ENCODE assay signal across 8 cellular contexts in the genomic region with DNA sequence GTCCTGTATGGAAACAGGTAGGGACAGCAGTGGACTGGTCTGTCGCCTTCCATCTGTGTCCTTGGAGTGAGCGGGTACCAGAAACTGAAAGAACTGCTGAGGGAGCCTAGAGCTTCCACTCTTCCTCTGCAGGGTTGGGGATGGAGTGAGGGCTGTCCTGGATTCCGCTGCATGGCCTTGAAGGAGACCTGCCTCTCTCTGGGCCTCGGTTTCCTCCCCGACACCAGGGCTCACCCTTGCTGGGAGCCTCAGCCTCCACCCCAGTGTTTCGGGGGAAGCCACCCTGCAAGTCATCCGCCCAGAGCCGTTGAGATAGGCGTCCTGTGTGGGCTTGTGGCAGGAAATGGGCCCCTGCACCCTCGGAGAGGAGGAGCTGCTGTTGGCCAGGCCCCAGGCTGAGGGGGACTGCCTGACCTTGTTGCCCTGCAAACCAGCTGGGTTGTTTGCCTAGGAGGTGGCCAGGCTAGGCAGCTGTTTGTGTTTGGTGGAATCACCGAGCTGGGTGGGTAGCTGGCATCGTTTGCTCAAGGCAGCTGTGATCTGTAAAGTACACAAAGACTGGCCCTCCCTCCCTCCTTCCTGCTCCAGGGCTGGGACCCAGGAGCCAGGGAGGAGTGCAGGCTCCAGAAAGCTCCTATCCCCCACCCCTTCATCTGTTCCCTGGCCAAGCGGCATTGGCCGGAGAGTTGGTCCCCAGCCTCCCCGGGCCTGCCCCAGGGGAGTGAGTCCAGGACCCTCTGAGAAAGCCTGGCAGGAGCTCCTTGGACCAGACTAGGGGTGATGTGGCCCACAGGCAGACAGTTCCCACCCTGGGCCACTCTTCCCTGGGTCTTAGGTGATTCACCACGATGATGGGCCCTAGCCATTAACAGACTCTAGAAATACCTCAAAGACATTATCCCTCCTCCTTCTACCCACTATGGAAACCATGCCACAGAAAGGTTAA. TPM values are rescaled to one million over a fixed set of nuclear protein-coding genes. Genes with fewer than 3 reads are reported as not detected.
DNase-seq lines count a peak whose midpoint lies in the region; ATAC-seq and TF ChIP-seq lines count a peak whose summit lies in the region.

No MANE protein-coding gene starts in this region.

- peak overlapping the region; percentile 96 for H3K27ac Mint-ChIP-seq in activated naive CD4-positive, alpha-beta T cell treated with anti-CD3 and anti-CD28 coated beads, Interleukin-2, amount 10 ng/mL, durations not matched to agents 7 days and 5 days
- H3K27ac Mint-ChIP-seq in type B pancreatic cell, result peak overlapping the region; percentile 57

- DNase-seq in GM12864 (ENCODE audit: low read depth) (peak; percentile 41), SJSA1 (ENCODE audit: low read depth in 1 of 2, low spot score in 2 of 2) (peak; percentile 90 to 94), type B pancreatic cell (ENCODE audit: extremely low spot score, unreplicated experiment) (no peak), hepatic stellate cell (ENCODE audit: low spot score) (no peak), hippocampal formation (lab: John Stamatoyannopoulos, UW) (no peak)
- DNase-seq in activated naive CD4-positive, alpha-beta T cell treated with anti-CD3 and anti-CD28 coated beads, Interleukin-2, amount 10 ng/mL, durations not matched to agents 7 days and 5 days, result peak; percentile 90

- H3K9me3 Mint-ChIP-seq in activated naive CD4-positive, alpha-beta T cell treated with anti-CD3 and anti-CD28 coated beads, Interleukin-2, amount 10 ng/mL, durations not matched to agents 7 days and 5 days, result no peaks in the 10 kb centered on the region
- no peaks in the 10 kb centered on the region for H3K9me3 Mint-ChIP-seq in type B pancreatic cell

- peaks cover 75% of the 10 kb centered on the region for H3K4me1 Mint-ChIP-seq in activated naive CD4-positive, alpha-beta T cell treated with anti-CD3 and anti-CD28 coated beads, Interleukin-2, amount 10 ng/mL, durations not matched to agents 7 days and 5 days
- H3K4me1 Mint-ChIP-seq in type B pancreatic cell (ENCODE audit: unreplicated experiment), result peaks cover 11% of the 10 kb centered on the region

- H3K4me3 Mint-ChIP-seq in activated naive CD4-positive, alpha-beta T cell treated with anti-CD3 and anti-CD28 coated beads, Interleukin-2, amount 10 ng/mL, durations not matched to agents 7 days and 5 days, result peak overlapping the region; percentile 92
- H3K4me3 Mint-ChIP-seq in type B pancreatic cell, result peak overlapping the region; percentile 76

- H3K27ac ChIP-seq in SJSA1, result peak overlapping the region; percentile 21

- H3K36me3 Mint-ChIP-seq in activated naive CD4-positive, alpha-beta T cell treated with anti-CD3 and anti-CD28 coated beads, Interleukin-2, amount 10 ng/mL, durations not matched to agents 7 days and 5 days, result peaks cover 13% of the 10 kb centered on the region
- H3K36me3 Mint-ChIP-seq in type B pancreatic cell, result no peaks in the 10 kb centered on the region

- no peaks in the 10 kb centered on the region for H3K9me3 ChIP-seq in SJSA1 (replicated peaks)
- no peaks in the 10 kb centered on the region for H3K9me3 ChIP-seq in mononuclear cell (ENCODE audit: low read depth, low read length)

- H3K4me1 ChIP-seq in SJSA1 (replicated peaks), result peaks cover 48% of the 10 kb centered on the region
- peaks cover 72% of the 10 kb centered on the region for H3K4me1 ChIP-seq in mononuclear cell (ENCODE audit: insufficient read depth, low read length)

- H3K4me3 ChIP-seq in GM12864 (ENCODE audit: low read depth, low read length) (peak overlapping the region; percentile 51), SJSA1 (peak overlapping the region; percentile 34), mononuclear cell (ENCODE audit: low read length) (peak overlapping the region; percentile 44)

- CTCF ChIA-PET in activated naive CD4-positive, alpha-beta T cell treated with anti-CD3 and anti-CD28 coated beads, Interleukin-2, amount 10 ng/mL, durations not matched to agents 7 days and 5 days (lab: Charles Lee), result interaction anchor here (0.7 to 5.5 kb wide), 28 partner anchors 8 to 218 kb away, joined by 3 to 240 read pairs (median 7); no protein-coding TSS in a partner anchor

- H3K36me3 ChIP-seq in SJSA1, result no peaks in the 10 kb centered on the region

- H3K27me3 ChIP-seq in SJSA1 (replicated peaks) (peaks cover 13% of the 10 kb centered on the region), mononuclear cell (ENCODE audit: insufficient read depth, low read length) (no peaks in the 10 kb centered on the region)

- no peak for TF ChIP-seq CTCF in GM12864 (IDR thresholded peaks at IDR 0.05; ENCODE audit: low read depth, low read length, missing control alignments)
- TF ChIP-seq CTCF in type B pancreatic cell (conservative IDR thresholded peaks at IDR 0.05), result no peak

- peaks cover 6% of the 10 kb centered on the region for H3K27me3 Mint-ChIP-seq in activated naive CD4-positive, alpha-beta T cell treated with anti-CD3 and anti-CD28 coated beads, Interleukin-2, amount 10 ng/mL, durations not matched to agents 7 days and 5 days
- H3K27me3 Mint-ChIP-seq in type B pancreatic cell, result peaks cover 35% of the 10 kb centered on the region

- ATAC-seq in HG02642 (IDR thresholded peaks at IDR 0.05; ENCODE audit: poor library complexity, unreplicated experiment), result peak; percentile 44

RNA-seq across cellular contexts. Expression of a gene that starts 1.3 kb away (rescaled TPM):
- total RNA-seq in SJSA1 (2014; rRNA removed; shearing (Covaris generic)), result 1.6 and 3.0 TPM in 2 replicates
- total RNA-seq in mononuclear cell (21.8 TPM), type B pancreatic cell (ENCODE audit: low replicate concordance) (3.4 and 4.2 TPM in 2 replicates)

RNA-seq across cellular contexts. Expression of a gene that starts 10.1 kb away (rescaled TPM):
- total RNA-seq in SJSA1 (2014; rRNA removed; shearing (Covaris generic)), result 41.6 and 62.1 TPM in 2 replicates
- total RNA-seq in mononuclear cell, result 62.9 TPM
- total RNA-seq in type B pancreatic cell (ENCODE audit: low replicate concordance), result 86.9 and 157 TPM in 2 replicates

RNA-seq across cellular contexts. Expression of a gene that starts 25.6 kb away (rescaled TPM):
- not detected in 2 replicates for total RNA-seq in SJSA1 (2014; rRNA removed; shearing (Covaris generic))
- total RNA-seq in mononuclear cell, result 20.5 TPM
- 0.19 TPM in 1 of 2 replicates, not detected in the other for total RNA-seq in type B pancreatic cell (ENCODE audit: low replicate concordance)

RNA-seq across cellular contexts. Expression of a gene that starts 37.8 kb away (rescaled TPM):
- 32.9 and 61.3 TPM in 2 replicates for total RNA-seq in SJSA1 (2014; rRNA removed; shearing (Covaris generic))
- total RNA-seq in mononuclear cell (14.9 TPM), type B pancreatic cell (ENCODE audit: low replicate concordance) (54.7 and 67.2 TPM in 2 replicates)

Comparison
In these comparisons a context has a peak if more than half of its experiments do, and no peak if none do; other contexts are left out.
1. DNase-seq: peak in GM12864 (single experiment), SJSA1 (2 of 2) and activated naive CD4-positive, alpha-beta T cell treated with anti-CD3 and anti-CD28 coated beads, Interleukin-2, amount 10 ng/mL, durations not matched to agents 7 days and 5 days (single experiment); none in type B pancreatic cell (single experiment), hepatic stellate cell (single experiment) and hippocampal formation (0 of 2).
2. RNA of a gene that starts 25.6 kb away (total RNA-seq): 20.5 TPM in mononuclear cell (single experiment); 0.19 TPM in type B pancreatic cell and not detected in SJSA1; every median in the first group is over 10 times any median in the second.
3. Peak in every context shown above with its lines, with median percentiles within 50 percentile points of each other: H3K4me3 ChIP-seq.